In genomic region chr15:91867581-91868026, GRCh38 we compare ENCODE assay signal across 8 cellular contexts. TPM values are rescaled to one million over a fixed set of nuclear protein-coding genes. Genes with fewer than 3 reads are reported as not detected.
A peak's percentile ranks its signal among the peaks of the same experiment; 100 is the strongest.
DNase-seq lines count a peak whose midpoint lies in the region; ATAC-seq and TF ChIP-seq lines count a peak whose summit lies in the region.

No MANE protein-coding gene starts in this region.

- H3F3A ChIP-seq in smooth muscle cell (ENCODE audit: low read depth) = no peaks in the 10 kb centered on the region

- peak; percentile 93 for DNase-seq in H4 (ENCODE audit: low spot score)
- DNase-seq in right atrium auricular region (ENCODE audit: low spot score) = peak; percentile 88
- no peak for DNase-seq in smooth muscle cell (lab: John Stamatoyannopoulos, UW; ENCODE audit: unreplicated experiment)
- DNase-seq in WERI-Rb-1 = no peak
- no peak for DNase-seq in DMS114 treated with DMSO at 0.1 percent for 48 hours (lab: John Stamatoyannopoulos, UW; ENCODE audit: unreplicated experiment)

- H3K27me3 Mint-ChIP-seq in activated T-helper 17 cell treated with anti-CD3 and anti-CD28 coated beads, Interleukin-2, amount 50 U/mL, for 72 hours = no peaks in the 10 kb centered on the region

- WGBS in smooth muscle cell (ENCODE audit: low lambda C conversion rate) = 39% methylated on average over 8 of the region's 8 CpGs

- no peaks in the 10 kb centered on the region for H3K36me3 Mint-ChIP-seq in activated T-helper 17 cell treated with anti-CD3 and anti-CD28 coated beads, Interleukin-2, amount 50 U/mL, for 72 hours (ENCODE audit: low read depth)

- H3K79me2 ChIP-seq in smooth muscle cell (ENCODE audit: low read depth) = no peaks in the 10 kb centered on the region

- H3K9ac ChIP-seq in smooth muscle cell (ENCODE audit: low read depth) = no peak overlapping the region

- H3K9me3 ChIP-seq in right atrium auricular region (no peaks in the 10 kb centered on the region), smooth muscle cell (replicated peaks; ENCODE audit: low read depth) (no peaks in the 10 kb centered on the region), WERI-Rb-1 (ENCODE audit: severe bottlenecking) (no peaks in the 10 kb centered on the region)

- H3K4me3 Mint-ChIP-seq in activated T-helper 17 cell treated with anti-CD3 and anti-CD28 coated beads, Interleukin-2, amount 50 U/mL, for 72 hours = peak overlapping the region; percentile 52

- no peak overlapping the region for H2AFZ ChIP-seq in smooth muscle cell (ENCODE audit: low read depth)

- TF ChIP-seq CTCF in right atrium auricular region (IDR thresholded peaks at IDR 0.05) (no peak), smooth muscle cell (IDR thresholded peaks at IDR 0.05; ENCODE audit: borderline replicate concordance, insufficient read depth, poor library complexity, severe bottlenecking) (no peak), WERI-Rb-1 (IDR thresholded peaks at IDR 0.05; ENCODE audit: low read depth, low read length) (no peak)

- H3K27ac Mint-ChIP-seq in activated T-helper 17 cell treated with anti-CD3 and anti-CD28 coated beads, Interleukin-2, amount 50 U/mL, for 72 hours = peak overlapping the region; percentile 67

- ATAC-seq in activated T-helper 17 cell treated with anti-CD3 and anti-CD28 coated beads, Interleukin-2, amount 50 U/mL, for 72 hours (replicated peaks) = peak; percentile 45
- ATAC-seq in GM21825 (IDR thresholded peaks at IDR 0.05; ENCODE audit: unreplicated experiment) (no peak), HG03439 (IDR thresholded peaks at IDR 0.05; ENCODE audit: unreplicated experiment) (no peak)

- peak overlapping the region; percentile 20 for H3K4me2 ChIP-seq in smooth muscle cell

- peaks cover 0 to 76% of the 10 kb centered on the region in 2 donors for H3K4me1 ChIP-seq in right atrium auricular region
- peaks cover 4% of the 10 kb centered on the region for H3K4me1 ChIP-seq in smooth muscle cell (ENCODE audit: low read depth)

- H3K4me1 Mint-ChIP-seq in activated T-helper 17 cell treated with anti-CD3 and anti-CD28 coated beads, Interleukin-2, amount 50 U/mL, for 72 hours = peaks cover 43% of the 10 kb centered on the region

- H4K20me1 ChIP-seq in smooth muscle cell (ENCODE audit: low read depth) = no peaks in the 10 kb centered on the region

- H3K27me3 ChIP-seq in right atrium auricular region (no peaks in the 10 kb centered on the region), smooth muscle cell (ENCODE audit: low read depth) (no peaks in the 10 kb centered on the region), WERI-Rb-1 (ENCODE audit: insufficient read depth, low read depth, severe bottlenecking) (peaks cover 46% of the 10 kb centered on the region)

- no peaks in the 10 kb centered on the region for H3K36me3 ChIP-seq in right atrium auricular region
- H3K36me3 ChIP-seq in smooth muscle cell (ENCODE audit: low read depth) = no peaks in the 10 kb centered on the region
- no peaks in the 10 kb centered on the region for H3K36me3 ChIP-seq in WERI-Rb-1

- peak overlapping the region; percentile 86 to 95 for H3K27ac ChIP-seq in right atrium auricular region
- peak overlapping the region; percentile 59 for H3K27ac ChIP-seq in smooth muscle cell (ENCODE audit: low read depth)
- no peak overlapping the region for H3K27ac ChIP-seq in WERI-Rb-1

- H3K9me3 Mint-ChIP-seq in activated T-helper 17 cell treated with anti-CD3 and anti-CD28 coated beads, Interleukin-2, amount 50 U/mL, for 72 hours = no peaks in the 10 kb centered on the region

- H3K4me3 ChIP-seq in right atrium auricular region (peak overlapping the region in 1 of 2 donors; percentile 4), smooth muscle cell (no peak overlapping the region), WERI-Rb-1 (ENCODE audit: low read depth, low read length) (no peak overlapping the region)

RNA-seq across cellular contexts. Expression of gene SLCO3A1, which starts 14.1 kb away (rescaled TPM):
- total RNA-seq in H4 (2014; rRNA removed; shearing (Covaris generic)) = 7.2 and 9.3 TPM in 2 replicates
- total RNA-seq in activated T-helper 17 cell treated with anti-CD3 and anti-CD28 coated beads, Interleukin-2, amount 50 U/mL, for 72 hours = 10 to 100 TPM in 1 of 2 donors, 1 to 10 TPM in 1; 7.0 to 11.0 TPM
- 10 to 100 TPM; 21.4 to 27.3 TPM for total RNA-seq in right atrium auricular region
- total RNA-seq in smooth muscle cell = 1.0 and 12.6 TPM in 2 replicates
- polyA plus RNA-seq in smooth muscle cell = 1.3 and 4.7 TPM in 2 replicates

Comparison
In these comparisons a context has a peak if more than half of its experiments do, and no peak if none do; other contexts are left out.
1. DNase-seq: peak in H4 (single experiment) and right atrium auricular region (single experiment); none in smooth muscle cell (single experiment), WERI-Rb-1 (single experiment) and DMS114 treated with DMSO at 0.1 percent for 48 hours (single experiment).